10 cellular contexts compared by ENCODE assay signal in genomic region chr12:80946591-80946990, GRCh38. TPM values are rescaled to one million over a fixed set of nuclear protein-coding genes. Genes with fewer than 3 reads are reported as not detected.
DNase-seq lines count a peak whose midpoint lies in the region; ATAC-seq and TF ChIP-seq lines count a peak whose summit lies in the region.
"Had no signal": no experiment of that assay in that cellular context is flagged by ENCODE, and none has a peak within 500 bp of the region (broad histone marks: within the 10 kb centered on the region; RNA-seq: fewer than 3 reads in every experiment).

No MANE protein-coding gene starts in this region.

- no peak overlapping the region for H2BK15ac ChIP-seq in mesenchymal stem cell (ENCODE audit: low read depth, poor library complexity, severe bottlenecking)

- no peak for DNase-seq in BJ (ENCODE audit: low read depth)
- peak; percentile 10 for DNase-seq in iris pigment epithelial cell (ENCODE audit: low read depth)
- DNase-seq in NOMO-1 treated with DMSO at 0.1 percent for 48 hours (lab: John Stamatoyannopoulos, UW; ENCODE audit: unreplicated experiment), result no peak
- no peak for DNase-seq in endothelial cell (ENCODE audit: low spot score)
- no peak for DNase-seq in T-helper 1 cell
- DNase-seq in mesenchymal stem cell, result no peak
- DNase-seq: activated CD8-positive, alpha-beta memory T cell treated with anti-CD3 and anti-CD28 coated beads, Interleukin-2, amount 50 U/mL, for 48 hours had no signal

- H3K23ac ChIP-seq in mesenchymal stem cell (ENCODE audit: low read length in 2 of 2), result no peak overlapping the region

- H3K27me3 ChIP-seq in BJ (ENCODE audit: control insufficient read depth, insufficient read depth, low read length), result no peaks in the 10 kb centered on the region
- H3K27me3 ChIP-seq in OCI-LY1 (ENCODE audit: insufficient read depth, low read length), result no peaks in the 10 kb centered on the region
- no peaks in the 10 kb centered on the region for H3K27me3 ChIP-seq in mesenchymal stem cell (ENCODE audit: control insufficient read depth in 1 of 2, insufficient read depth in 1 of 2, low read length in 2 of 2)

- TF ChIP-seq CTCF in BJ (IDR thresholded peaks at IDR 0.05; ENCODE audit: insufficient read depth, low read depth, low read length), result peak; percentile 22; the same call in 1 of the 2 replicates
- peak; percentile 8; the same call in 1 of the 2 replicates for TF ChIP-seq CTCF in OCI-LY1 (IDR thresholded peaks at IDR 0.05; ENCODE audit: low read length)
- no peak for TF ChIP-seq CTCF in endothelial cell (IDR thresholded peaks at IDR 0.05; ENCODE audit: unreplicated experiment)

- H3K36me3 ChIP-seq in BJ (ENCODE audit: control insufficient read depth, insufficient read depth, low read length), result no peaks in the 10 kb centered on the region
- no peaks in the 10 kb centered on the region for H3K36me3 ChIP-seq in OCI-LY1 (ENCODE audit: insufficient read depth, low read length)
- H3K36me3 ChIP-seq in mesenchymal stem cell (ENCODE audit: control insufficient read depth in 1 of 2, insufficient read depth in 2 of 2, low read depth in 1 of 2, low read length in 2 of 2), result no peaks in the 10 kb centered on the region

- H3K9ac ChIP-seq in OCI-LY1 (ENCODE audit: low read length) (no peak overlapping the region), mesenchymal stem cell (ENCODE audit: low read length) (no peak overlapping the region)

- H3K27me3 Mint-ChIP-seq in endothelial cell (ENCODE audit: unreplicated experiment), result no peaks in the 10 kb centered on the region

- H3K4me2 ChIP-seq in OCI-LY1 (ENCODE audit: low read length) (no peak overlapping the region), mesenchymal stem cell (ENCODE audit: low read length, poor library complexity, severe bottlenecking) (no peak overlapping the region)

- H2AK5ac ChIP-seq in mesenchymal stem cell (ENCODE audit: low read length, severe bottlenecking), result no peak overlapping the region

- no peak overlapping the region for H2BK120ac ChIP-seq in mesenchymal stem cell (ENCODE audit: low read depth, low read length)

- H3K18ac ChIP-seq in mesenchymal stem cell (ENCODE audit: low read depth in 1 of 2, low read length in 2 of 2), result no peak overlapping the region

- H2AFZ ChIP-seq in OCI-LY1 (ENCODE audit: low read length) (no peak overlapping the region), mesenchymal stem cell (ENCODE audit: low read depth, low read length) (no peak overlapping the region)

- H3K4me3 Mint-ChIP-seq in endothelial cell (ENCODE audit: unreplicated experiment), result no peak overlapping the region

- POLR2A ChIA-PET in BJ (lab: Charles Lee), result no interaction called here

- no peaks in the 10 kb centered on the region for H4K20me1 ChIP-seq in OCI-LY1 (ENCODE audit: insufficient read depth, low read length)

- no peaks in the 10 kb centered on the region for H3K9me3 ChIP-seq in OCI-LY1 (ENCODE audit: low read length)
- no peaks in the 10 kb centered on the region for H3K9me3 ChIP-seq in mesenchymal stem cell (ENCODE audit: control insufficient read depth, low read length)

- H3F3A ChIP-seq in OCI-LY1 (ENCODE audit: insufficient read depth, low read length), result no peaks in the 10 kb centered on the region

- H3K4ac ChIP-seq in mesenchymal stem cell (ENCODE audit: low read depth in 1 of 2, low read length in 2 of 2), result no peak overlapping the region

- H3K4me1 Mint-ChIP-seq in endothelial cell (ENCODE audit: unreplicated experiment), result peaks cover 5% of the 10 kb centered on the region

- no peak overlapping the region for H4K8ac ChIP-seq in mesenchymal stem cell (ENCODE audit: low read length)

- no peak overlapping the region for H2BK5ac ChIP-seq in mesenchymal stem cell (ENCODE audit: low read depth, low read length, poor library complexity, severe bottlenecking)

- no peaks in the 10 kb centered on the region for H3K9me3 Mint-ChIP-seq in endothelial cell (ENCODE audit: unreplicated experiment)

- H3K79me1 ChIP-seq in mesenchymal stem cell (replicated peaks; ENCODE audit: low read length, poor library complexity, severe bottlenecking), result no peaks in the 10 kb centered on the region

- H3K14ac ChIP-seq in mesenchymal stem cell (ENCODE audit: low read length in 2 of 2), result no peak overlapping the region

- no peaks in the 10 kb centered on the region for H3K79me2 ChIP-seq in OCI-LY1 (ENCODE audit: insufficient read depth, low read length)

- no peak overlapping the region for H2BK12ac ChIP-seq in mesenchymal stem cell (ENCODE audit: low read length in 2 of 2)

- CTCF ChIA-PET in BJ (lab: Yijun Ruan, JAX), result interaction anchor here (0.7 to 1.9 kb wide), 11 partner anchors 10 to 534 kb away, joined by 3 to 6 read pairs (median 3); no protein-coding TSS in a partner anchor

- no CpG with 5 or more reads among the region's 3 CpGs for WGBS in mesenchymal stem cell

- H3K4me3 ChIP-seq in BJ (ENCODE audit: low read depth, low read length) (no peak overlapping the region), OCI-LY1 (ENCODE audit: low read depth, low read length, poor library complexity, severe bottlenecking) (no peak overlapping the region), mesenchymal stem cell (ENCODE audit: insufficient read depth in 1 of 2, low read depth in 1 of 2, low read length in 2 of 2) (no peak overlapping the region)
- H3K4me3 ChIP-seq: lung had no signal

- H3K9me2 ChIP-seq in OCI-LY1 (ENCODE audit: low read depth, low read length), result no peaks in the 10 kb centered on the region

- H3K27ac ChIP-seq in OCI-LY1 (ENCODE audit: low read depth, low read length, poor library complexity, severe bottlenecking) (no peak overlapping the region), mesenchymal stem cell (ENCODE audit: low read length, poor library complexity, severe bottlenecking) (no peak overlapping the region)

- H4K91ac ChIP-seq in mesenchymal stem cell (ENCODE audit: low read length), result no peak overlapping the region

- H3K27ac Mint-ChIP-seq in endothelial cell (ENCODE audit: unreplicated experiment), result no peak overlapping the region

- peak; percentile 47 for ATAC-seq in GM19467 (IDR thresholded peaks at IDR 0.05; ENCODE audit: unreplicated experiment)

- no peaks in the 10 kb centered on the region for H3K36me3 Mint-ChIP-seq in endothelial cell (ENCODE audit: low read depth, unreplicated experiment)

- H3K4me1 ChIP-seq in OCI-LY1 (ENCODE audit: insufficient read depth, low read length, severe bottlenecking) (no peaks in the 10 kb centered on the region), mesenchymal stem cell (ENCODE audit: control insufficient read depth, insufficient read depth, low read depth, low read length) (no peaks in the 10 kb centered on the region)

RNA-seq across cellular contexts. Expression of gene LIN7A, which starts 8.9 kb away (rescaled TPM):
- 15.4 and 24.0 TPM in 2 replicates for polyA plus RNA-seq in BJ (2011; rRNA removed)
- polyA minus RNA-seq in BJ (2011; rRNA and poly(A)+ RNA removed), result 9.8 and 19.9 TPM in 2 replicates
- 34.0 TPM for total RNA-seq in endothelial cell (ENCODE audit: unreplicated experiment)
- 1.3 TPM for polyA plus RNA-seq in mesenchymal stem cell (2013, experiment 1 of 2)
- polyA plus RNA-seq in mesenchymal stem cell (2013, experiment 2 of 2), result 1.2 TPM
